8 cellular contexts compared by ENCODE assay signal in genomic region chr11:95849087-95849825, GRCh38. TPM values are rescaled to one million over a fixed set of nuclear protein-coding genes. Genes with fewer than 3 reads are reported as not detected.
DNase-seq lines count a peak whose midpoint lies in the region; ATAC-seq, FAIRE-seq and TF ChIP-seq lines count a peak whose summit lies in the region.

No MANE protein-coding gene starts in this region.

- peak; percentile 45 for TF ChIP-seq CTCF in D721Med (IDR thresholded peaks at IDR 0.05; ENCODE audit: insufficient read depth, missing control alignments)
- TF ChIP-seq CTCF in MM.1S (IDR thresholded peaks at IDR 0.05; ENCODE audit: low read length) = peak; percentile 36
- peak in 5 of 6 experiments; percentile 14 to 54 (median 30) for TF ChIP-seq CTCF in esophagus squamous epithelium (IDR thresholded peaks at IDR 0.05)
- peak; percentile 39 for TF ChIP-seq CTCF in nephron progenitor cell (IDR thresholded peaks at IDR 0.05)

- DNase-seq in D721Med (ENCODE audit: insufficient read length, low spot score) = no peak
- DNase-seq in MM.1S = peak; percentile 42
- peak; percentile 21 for DNase-seq in UCSD-AML1 (lab: John Stamatoyannopoulos, UW; ENCODE audit: unreplicated experiment)
- DNase-seq in esophagus squamous epithelium (lab: John Stamatoyannopoulos, UW) = no peak
- DNase-seq in nephron progenitor cell = peak; percentile 16

- no peaks in the 10 kb centered on the region for H3F3A ChIP-seq in MM.1S (ENCODE audit: insufficient read depth, low read length)

- no peak overlapping the region for H3K27ac ChIP-seq in MM.1S (ENCODE audit: low read length)
- no peak overlapping the region for H3K27ac ChIP-seq in esophagus squamous epithelium

- peaks cover 2% of the 10 kb centered on the region for H3K27me3 Mint-ChIP-seq in nephron progenitor cell (ENCODE audit: low read depth, poor library complexity)

- no peak overlapping the region for H3K27ac Mint-ChIP-seq in nephron progenitor cell

- no peaks in the 10 kb centered on the region for H3K27me3 ChIP-seq in MM.1S (replicated peaks; ENCODE audit: insufficient read depth, low read length)
- H3K27me3 ChIP-seq in esophagus squamous epithelium = no peaks in the 10 kb centered on the region

- no peaks in the 10 kb centered on the region for H3K9me2 ChIP-seq in MM.1S (replicated peaks; ENCODE audit: insufficient read depth, low read length)

- H3K36me3 ChIP-seq in MM.1S (replicated peaks; ENCODE audit: insufficient read depth, low read length) (no peaks in the 10 kb centered on the region), esophagus squamous epithelium (peaks cover 3 to 63% (median 5%) of the 10 kb centered on the region in 3 donors)

- no peaks in the 10 kb centered on the region for H3K9me3 Mint-ChIP-seq in nephron progenitor cell

- peaks cover 8% of the 10 kb centered on the region for H3K4me1 Mint-ChIP-seq in nephron progenitor cell

- WGBS in esophagus squamous epithelium, 2 donors = 66 to 68% methylated on average over 6 of the region's 6 CpGs

- intact Hi-C loops in esophagus squamous epithelium (cut with DNase I) = no loop called here

- H4K20me1 ChIP-seq in MM.1S (ENCODE audit: insufficient read depth, low read length) = no peaks in the 10 kb centered on the region

- no peaks in the 10 kb centered on the region for H3K79me2 ChIP-seq in MM.1S (ENCODE audit: low read length)

- no peak overlapping the region for H3K9ac ChIP-seq in MM.1S (ENCODE audit: low read length)

- peaks cover 49% of the 10 kb centered on the region for H3K36me3 Mint-ChIP-seq in nephron progenitor cell (ENCODE audit: low read depth)

- no peaks in the 10 kb centered on the region for H3K9me3 ChIP-seq in MM.1S (replicated peaks; ENCODE audit: insufficient read depth, low read length)
- no peaks in the 10 kb centered on the region for H3K9me3 ChIP-seq in esophagus squamous epithelium

- FAIRE-seq in D721Med (lab: Jason Lieb, UNC) = peak; percentile 72

- H3K4me2 ChIP-seq in MM.1S (ENCODE audit: low read depth, low read length) = no peak overlapping the region

- no peak overlapping the region for H2AFZ ChIP-seq in MM.1S (ENCODE audit: low read length)

- no peak for TF ChIP-seq POLR2A in esophagus squamous epithelium (IDR thresholded peaks at IDR 0.05)

- no peak overlapping the region for H3K4me3 Mint-ChIP-seq in nephron progenitor cell

- ATAC-seq in GM19452 (IDR thresholded peaks at IDR 0.05; ENCODE audit: unreplicated experiment) (peak; percentile 60), HG02884 (IDR thresholded peaks at IDR 0.05; ENCODE audit: unreplicated experiment) (no peak), HG03108 (IDR thresholded peaks at IDR 0.05; ENCODE audit: unreplicated experiment) (no peak)

- H3K4me3 ChIP-seq in MM.1S (ENCODE audit: low read length) (no peak overlapping the region), esophagus squamous epithelium (no peak overlapping the region)

- H3K4me1 ChIP-seq in MM.1S (ENCODE audit: low read length) (no peaks in the 10 kb centered on the region), esophagus squamous epithelium (peaks cover 0 to 5% (median 0%) of the 10 kb centered on the region in 3 donors)

RNA-seq across cellular contexts. Expression of gene CEP57, which starts 59.0 kb away (rescaled TPM):
- 10 to 100 TPM; 18.6 to 30.1 (median 23.8) TPM for total RNA-seq in esophagus squamous epithelium

RNA-seq across cellular contexts. Expression of gene FAM76B, which starts 59.7 kb away (rescaled TPM):
- 10 to 100 TPM; 14.8 to 33.8 (median 19.8) TPM for total RNA-seq in esophagus squamous epithelium

Comparison
In these comparisons a context has a peak if more than half of its experiments do, and no peak if none do; other contexts are left out.
1. DNase-seq: peak in MM.1S (single experiment), UCSD-AML1 (single experiment) and nephron progenitor cell (single experiment); none in D721Med (single experiment) and esophagus squamous epithelium (single experiment).
2. Peak in every context shown above with its lines, with median percentiles within 50 percentile points of each other: CTCF ChIP-seq.